ENCODE assay signal across 8 cellular contexts in genomic region chr1:221742555-221743415, GRCh38.
DNase-seq lines count a peak whose midpoint lies in the region; ATAC-seq and TF ChIP-seq lines count a peak whose summit lies in the region.

No MANE protein-coding gene starts in this region.

- peak; percentile 10 for TF ChIP-seq CTCF in AG09319 (IDR thresholded peaks at IDR 0.05; ENCODE audit: low read depth, low read length)

- ATAC-seq in GM18868 (IDR thresholded peaks at IDR 0.05; ENCODE audit: unreplicated experiment), result peak; percentile 26
- peak; percentile 45 for ATAC-seq in HG03108 (IDR thresholded peaks at IDR 0.05; ENCODE audit: unreplicated experiment)

- no peaks in the 10 kb centered on the region for H3K27me3 ChIP-seq in duodenal mucosa (ENCODE audit: control insufficient read depth in 1 of 2, insufficient read depth in 2 of 2, low read length in 2 of 2)

- no peaks in the 10 kb centered on the region for H3K36me3 ChIP-seq in duodenal mucosa (ENCODE audit: control insufficient read depth in 1 of 2, insufficient read depth in 2 of 2, low read length in 2 of 2)

- DNase-seq in AG09319 (ENCODE audit: extremely low read depth, low read depth) (peak; percentile 43), NCI-H510A treated with DMSO at 0.1 percent for 48 hours (lab: John Stamatoyannopoulos, UW) (peak; percentile 73), medulla oblongata (ENCODE audit: extremely low spot score) (peak; percentile 69)
- DNase-seq in activated CD4-positive, alpha-beta T cell treated with anti-CD3 and anti-CD28 coated beads, Interleukin-2, amount 50 U/mL, for 24 hours (ENCODE audit: low read depth in 1 of 2, low spot score in 1 of 2), result peak; percentile 56 to 70
- DNase-seq in stimulated activated CD8-positive, alpha-beta memory T cell treated with anti-CD3 and anti-CD28 coated beads, Interleukin-12 subunit alpha, Interleukin-12 subunit beta, amount 100 ng/mL, for 24 hours (ENCODE audit: extremely low read depth), result peak; percentile 57

- H3K9ac ChIP-seq in duodenal mucosa (ENCODE audit: low read depth in 1 of 2, low read length in 2 of 2), result peak overlapping the region; percentile 93 to 95

- H3K4me1 ChIP-seq in duodenal mucosa (ENCODE audit: control insufficient read depth in 1 of 2, insufficient read depth in 2 of 2, low read length in 2 of 2), result peaks cover 15 to 25% of the 10 kb centered on the region in 2 donors

- H3K9me3 ChIP-seq in duodenal mucosa (ENCODE audit: control insufficient read depth in 1 of 2, low read length in 2 of 2), result peaks cover 0 to 1% of the 10 kb centered on the region in 2 donors

- H3K27ac ChIP-seq in duodenal mucosa (ENCODE audit: low read depth, low read length), result peak overlapping the region; percentile 94

- H3K4me3 ChIP-seq in duodenal mucosa (ENCODE audit: low read depth in 1 of 2, low read length in 2 of 2), result peak overlapping the region; percentile 80 to 89

Comparison
In these comparisons a context has a peak if more than half of its experiments do, and no peak if none do; other contexts are left out.
1. Peak in every context shown above with its lines: DNase-seq, ATAC-seq, H3K4me3 ChIP-seq and H3K27ac ChIP-seq.